ENCODE assay signal across 1 cellular context in genomic region chr15:31025996-31026395, GRCh38.
TF ChIP-seq lines count a peak whose summit lies in the region.

No MANE protein-coding gene starts in this region.

TF ChIP-seq in GM23338, 12 proteins besides CTCF, POLR2A, EP300 and RAD21:
- TF ChIP-seq JUNB (IDR thresholded peaks at IDR 0.05; ENCODE audit: unreplicated experiment), result no peak
- no peak for TF ChIP-seq ETS1 (IDR thresholded peaks at IDR 0.05)
- no peak for TF ChIP-seq ZNF462 (CRISPR knock-in tag; IDR thresholded peaks at IDR 0.05)
- TF ChIP-seq POLR2AphosphoS5 (IDR thresholded peaks at IDR 0.05; ENCODE audit: low read depth), result no peak
- no peak for TF ChIP-seq REST (IDR thresholded peaks at IDR 0.05; ENCODE audit: unreplicated experiment)
- TF ChIP-seq EZH2 (IDR thresholded peaks at IDR 0.05; ENCODE audit: low read depth, unreplicated experiment), result no peak
- TF ChIP-seq EZH2phosphoT487 (IDR thresholded peaks at IDR 0.05; ENCODE audit: unreplicated experiment), result no peak
- no peak for TF ChIP-seq ZNF114 (CRISPR knock-in tag; IDR thresholded peaks at IDR 0.05)
- no peak for TF ChIP-seq CREB1 (CRISPR knock-in tag; IDR thresholded peaks at IDR 0.05; ENCODE audit: low read depth)
- no peak for TF ChIP-seq STAT1 (IDR thresholded peaks at IDR 0.05; ENCODE audit: unreplicated experiment)
- no peak for TF ChIP-seq ZNF331 (CRISPR knock-in tag; IDR thresholded peaks at IDR 0.05; ENCODE audit: low read depth)
- TF ChIP-seq NANOG (IDR thresholded peaks at IDR 0.05; ENCODE audit: borderline replicate concordance), result no peak
TF ChIP-seq in GM23338: peak in this region for 0.
